9 cellular contexts compared by ENCODE assay signal in the genomic region with DNA sequence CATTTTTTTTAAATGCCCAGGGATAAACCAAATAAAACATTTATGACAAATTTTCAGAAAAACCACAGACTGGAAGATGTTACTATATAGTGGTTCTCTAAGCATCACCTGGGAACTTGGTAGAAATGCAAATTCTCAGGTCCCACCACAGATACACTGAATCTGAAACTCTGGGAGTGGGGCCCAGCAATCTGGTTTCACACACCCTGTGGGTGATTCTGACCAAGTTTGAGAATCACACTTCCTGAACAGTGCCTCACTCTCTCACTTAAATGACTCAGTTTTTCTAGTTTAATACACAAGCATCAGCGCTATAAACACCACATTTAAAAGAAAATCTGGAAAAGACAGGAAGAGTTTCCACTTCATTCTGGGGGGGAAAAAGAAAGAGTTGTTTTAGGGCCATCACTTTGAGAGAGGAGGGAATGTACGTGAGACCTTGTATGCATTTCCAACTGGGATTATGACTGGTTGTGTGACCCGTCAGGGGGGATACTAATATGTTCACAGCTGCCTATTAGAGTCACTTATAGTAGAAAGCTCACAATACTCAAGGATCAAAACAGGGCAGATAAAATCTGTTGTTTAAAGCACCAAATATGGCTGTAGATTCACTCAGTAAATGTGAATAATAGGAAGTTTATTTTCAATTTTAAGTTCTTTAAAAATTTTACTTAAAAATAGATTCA.
A peak's percentile ranks its signal among the peaks of the same experiment; 100 is the strongest.
DNase-seq lines count a peak whose midpoint lies in the region; ATAC-seq and TF ChIP-seq lines count a peak whose summit lies in the region.
"Had no signal": no experiment of that assay in that cellular context is flagged by ENCODE, and none has a peak within 500 bp of the region (broad histone marks: within the 10 kb centered on the region; RNA-seq: fewer than 3 reads in every experiment).

No MANE protein-coding gene starts in this region.

- peaks cover 16% of the 10 kb centered on the region for H3K4me1 ChIP-seq in GM23338 (ENCODE audit: insufficient read depth)
- H3K4me1 ChIP-seq in mesenchymal stem cell (ENCODE audit: control insufficient read depth, insufficient read depth, low read depth, low read length), result no peaks in the 10 kb centered on the region

- peaks cover 3% of the 10 kb centered on the region for H3K79me1 ChIP-seq in mesenchymal stem cell (replicated peaks; ENCODE audit: low read length, poor library complexity, severe bottlenecking)

- no peaks in the 10 kb centered on the region for H3K36me3 Mint-ChIP-seq in GM23338 (ENCODE audit: low read depth)

- H3K4me1 Mint-ChIP-seq in GM23338, result peaks cover 10% of the 10 kb centered on the region; the same call in 1 of the 3 replicates

- no peak overlapping the region for H3K27ac ChIP-seq in GM23338 (ENCODE audit: low read depth)
- H3K27ac ChIP-seq in mesenchymal stem cell (ENCODE audit: low read length, poor library complexity, severe bottlenecking), result no peak overlapping the region

- no peak overlapping the region for H4K8ac ChIP-seq in mesenchymal stem cell (ENCODE audit: low read length)

- H2AFZ ChIP-seq in GM23338 (no peak overlapping the region), mesenchymal stem cell (ENCODE audit: low read depth, low read length) (no peak overlapping the region)

- no peak for TF ChIP-seq CTCF in GM23338 (conservative IDR thresholded peaks at IDR 0.05; ENCODE audit: low read depth in 2 of 2)

- H2BK120ac ChIP-seq in mesenchymal stem cell (ENCODE audit: low read depth, low read length), result no peak overlapping the region

- no peak overlapping the region for H3K14ac ChIP-seq in mesenchymal stem cell (ENCODE audit: low read length in 2 of 2)

- no peaks in the 10 kb centered on the region for H3K79me2 ChIP-seq in GM23338 (replicated peaks; ENCODE audit: insufficient read depth)

- H3K9me3 Mint-ChIP-seq in GM23338, result no peaks in the 10 kb centered on the region

- peak; percentile 42 to 65 for DNase-seq in activated CD4-positive, alpha-beta T cell treated with anti-CD3 and anti-CD28 coated beads, Interleukin-2, amount 50 U/mL, for 48 hours
- DNase-seq in stimulated activated CD8-positive, alpha-beta memory T cell treated with anti-CD3 and anti-CD28 coated beads, Interleukin-4, amount 100 ng/mL, for 24 hours (ENCODE audit: low read depth), result peak; percentile 30
- DNase-seq in GM23338 (ENCODE audit: low spot score), result no peak
- DNase-seq in mesenteric fat pad (ENCODE audit: low spot score), result no peak
- DNase-seq in mesenchymal stem cell, result no peak
- DNase-seq: MV-4-11, retina had no signal

- H3K4me2 ChIP-seq in GM23338 (no peak overlapping the region), mesenchymal stem cell (ENCODE audit: low read length, poor library complexity, severe bottlenecking) (no peak overlapping the region)

- H3K4me3 ChIP-seq in GM23338 (no peak overlapping the region), mesenchymal stem cell (ENCODE audit: insufficient read depth in 1 of 2, low read depth in 1 of 2, low read length in 2 of 2) (no peak overlapping the region)

- no peak overlapping the region for H2BK12ac ChIP-seq in mesenchymal stem cell (ENCODE audit: low read length in 2 of 2)

- H2BK15ac ChIP-seq in mesenchymal stem cell (ENCODE audit: low read depth, poor library complexity, severe bottlenecking), result no peak overlapping the region

- H3K27ac Mint-ChIP-seq in GM23338, result no peak overlapping the region

- no peak overlapping the region for H3K18ac ChIP-seq in mesenchymal stem cell (ENCODE audit: low read depth in 1 of 2, low read length in 2 of 2)

- H3K9me3 ChIP-seq in mesenchymal stem cell (ENCODE audit: control insufficient read depth, low read length), result no peaks in the 10 kb centered on the region

- peak; percentile 89 for ATAC-seq in GM19438 (IDR thresholded peaks at IDR 0.05; ENCODE audit: low read depth, unreplicated experiment)
- ATAC-seq in HG02870 (IDR thresholded peaks at IDR 0.05; ENCODE audit: unreplicated experiment), result peak; percentile 86
- ATAC-seq in GM23338, result no peak

- H3K4ac ChIP-seq in mesenchymal stem cell (ENCODE audit: low read depth in 1 of 2, low read length in 2 of 2), result no peak overlapping the region

- no peak overlapping the region for H3K23ac ChIP-seq in mesenchymal stem cell (ENCODE audit: low read length in 2 of 2)

- H3K36me3 ChIP-seq in GM23338 (ENCODE audit: insufficient read depth) (no peaks in the 10 kb centered on the region), mesenchymal stem cell (ENCODE audit: control insufficient read depth in 1 of 2, insufficient read depth in 2 of 2, low read depth in 1 of 2, low read length in 2 of 2) (no peaks in the 10 kb centered on the region)

- H4K91ac ChIP-seq in mesenchymal stem cell (ENCODE audit: low read length), result no peak overlapping the region

- no peak overlapping the region for H2AK5ac ChIP-seq in mesenchymal stem cell (ENCODE audit: low read length, severe bottlenecking)

- H3K9me2 ChIP-seq in GM23338 (ENCODE audit: insufficient read depth), result no peaks in the 10 kb centered on the region

- no peaks in the 10 kb centered on the region for H3F3A ChIP-seq in GM23338 (replicated peaks; ENCODE audit: low read depth)

- H4K20me1 ChIP-seq in GM23338 (replicated peaks; ENCODE audit: insufficient read depth), result no peaks in the 10 kb centered on the region

- H3K27me3 ChIP-seq in GM23338 (ENCODE audit: insufficient read depth) (no peaks in the 10 kb centered on the region), mesenchymal stem cell (ENCODE audit: control insufficient read depth in 1 of 2, insufficient read depth in 1 of 2, low read length in 2 of 2) (no peaks in the 10 kb centered on the region)

- no peak overlapping the region for H3K9ac ChIP-seq in mesenchymal stem cell (ENCODE audit: low read length)

- no peak overlapping the region for H2BK5ac ChIP-seq in mesenchymal stem cell (ENCODE audit: low read depth, low read length, poor library complexity, severe bottlenecking)

- H3K4me3 Mint-ChIP-seq in GM23338, result no peak overlapping the region

- no peaks in the 10 kb centered on the region for H3K27me3 Mint-ChIP-seq in GM23338 (ENCODE audit: insufficient read depth, low read depth, poor library complexity)

- WGBS in mesenchymal stem cell, result 44% methylated on average over 1 of the region's 3 CpGs

TF ChIP-seq in GM23338, 12 proteins besides CTCF, POLR2A, EP300 and RAD21:
- TF ChIP-seq EZH2phosphoT487 (IDR thresholded peaks at IDR 0.05; ENCODE audit: unreplicated experiment) (no peak), CREB1 (CRISPR knock-in tag; IDR thresholded peaks at IDR 0.05; ENCODE audit: low read depth) (no peak), POLR2AphosphoS5 (IDR thresholded peaks at IDR 0.05; ENCODE audit: low read depth) (no peak), ZNF114 (CRISPR knock-in tag; IDR thresholded peaks at IDR 0.05) (no peak), JUNB (IDR thresholded peaks at IDR 0.05; ENCODE audit: unreplicated experiment) (no peak)

Comparison
In these comparisons a context has a peak if more than half of its experiments do, and no peak if none do; other contexts are left out.
1. DNase-seq: peak in activated CD4-positive, alpha-beta T cell treated with anti-CD3 and anti-CD28 coated beads, Interleukin-2, amount 50 U/mL, for 48 hours (2 of 2) and stimulated activated CD8-positive, alpha-beta memory T cell treated with anti-CD3 and anti-CD28 coated beads, Interleukin-4, amount 100 ng/mL, for 24 hours (single experiment); none in GM23338 (single experiment), mesenteric fat pad (single experiment) and mesenchymal stem cell (single experiment).